ENCODE assay signal across 10 cellular contexts in genomic region chr4:82376109-82376508, GRCh38. TPM values are rescaled to one million over a fixed set of nuclear protein-coding genes. Genes with fewer than 3 reads are reported as not detected.
DNase-seq lines count a peak whose midpoint lies in the region; ATAC-seq and TF ChIP-seq lines count a peak whose summit lies in the region.
"Had no signal": no experiment of that assay in that cellular context is flagged by ENCODE, and none has a peak within 500 bp of the region (broad histone marks: within the 10 kb centered on the region; RNA-seq: fewer than 3 reads in every experiment).

No MANE protein-coding gene starts in this region.

- peaks cover 7% of the 10 kb centered on the region for H3K9me3 Mint-ChIP-seq in T-helper 2 cell treated with Interferon-gamma antibody and Interleukin-4, amounts not matched to agents 5 μg/mL and 100 μg/mL, for 36 hours
- H3K9me3 Mint-ChIP-seq in chondrocyte (ENCODE audit: low read depth): no peaks in the 10 kb centered on the region
- H3K9me3 Mint-ChIP-seq in osteocyte (ENCODE audit: unreplicated experiment): no peaks in the 10 kb centered on the region

- peaks cover 50% of the 10 kb centered on the region for H3K79me2 ChIP-seq in MM.1S (ENCODE audit: low read length)

- H3K9ac ChIP-seq in MM.1S (ENCODE audit: low read length): no peak overlapping the region

- H3K9me2 ChIP-seq in MM.1S (replicated peaks; ENCODE audit: insufficient read depth, low read length): no peaks in the 10 kb centered on the region

- peaks cover 18% of the 10 kb centered on the region for H3K4me1 Mint-ChIP-seq in T-helper 2 cell treated with Interferon-gamma antibody and Interleukin-4, amounts not matched to agents 5 μg/mL and 100 μg/mL, for 36 hours (ENCODE audit: low read depth)
- peaks cover 33% of the 10 kb centered on the region for H3K4me1 Mint-ChIP-seq in chondrocyte (ENCODE audit: low read depth)
- H3K4me1 Mint-ChIP-seq in osteocyte (ENCODE audit: unreplicated experiment): peaks cover 28% of the 10 kb centered on the region

- ATAC-seq in GM18861 (IDR thresholded peaks at IDR 0.05; ENCODE audit: unreplicated experiment): no peak
- no peak for ATAC-seq in GM18868 (IDR thresholded peaks at IDR 0.05; ENCODE audit: unreplicated experiment)
- no peak for ATAC-seq in left lobe of liver
- ATAC-seq: heart left ventricle had no signal

- H4K20me1 ChIP-seq in MM.1S (ENCODE audit: insufficient read depth, low read length): peaks cover 13% of the 10 kb centered on the region

- peaks cover 2% of the 10 kb centered on the region for H3K27me3 Mint-ChIP-seq in T-helper 2 cell treated with Interferon-gamma antibody and Interleukin-4, amounts not matched to agents 5 μg/mL and 100 μg/mL, for 36 hours (ENCODE audit: low read depth)
- no peaks in the 10 kb centered on the region for H3K27me3 Mint-ChIP-seq in chondrocyte (ENCODE audit: low read depth)
- H3K27me3 Mint-ChIP-seq in osteocyte (ENCODE audit: unreplicated experiment): no peaks in the 10 kb centered on the region

- H3K4me3 ChIP-seq in MM.1S (ENCODE audit: low read length): no peak overlapping the region

- peak overlapping the region; percentile 99 for H3K4me3 Mint-ChIP-seq in T-helper 2 cell treated with Interferon-gamma antibody and Interleukin-4, amounts not matched to agents 5 μg/mL and 100 μg/mL, for 36 hours
- H3K4me3 Mint-ChIP-seq in chondrocyte (ENCODE audit: unreplicated experiment): peak overlapping the region; percentile 97
- peak overlapping the region; percentile 92 for H3K4me3 Mint-ChIP-seq in osteocyte (ENCODE audit: unreplicated experiment)

- H2AFZ ChIP-seq in MM.1S (ENCODE audit: low read length): no peak overlapping the region

- H3K36me3 Mint-ChIP-seq in T-helper 2 cell treated with Interferon-gamma antibody and Interleukin-4, amounts not matched to agents 5 μg/mL and 100 μg/mL, for 36 hours (ENCODE audit: low read depth): peaks cover 40% of the 10 kb centered on the region
- H3K36me3 Mint-ChIP-seq in chondrocyte (ENCODE audit: low read depth) (peaks cover 4% of the 10 kb centered on the region), osteocyte (ENCODE audit: unreplicated experiment) (peaks cover 3% of the 10 kb centered on the region)

- H3F3A ChIP-seq in MM.1S (ENCODE audit: insufficient read depth, low read length): peaks cover 22% of the 10 kb centered on the region

- H3K9me3 ChIP-seq in MM.1S (replicated peaks; ENCODE audit: insufficient read depth, low read length): no peaks in the 10 kb centered on the region
- H3K9me3 ChIP-seq: heart left ventricle had no signal

- H3K36me3 ChIP-seq in MM.1S (replicated peaks; ENCODE audit: insufficient read depth, low read length): peaks cover 3% of the 10 kb centered on the region; the same call in 1 of the 2 replicates

- H3K27ac Mint-ChIP-seq in T-helper 2 cell treated with Interferon-gamma antibody and Interleukin-4, amounts not matched to agents 5 μg/mL and 100 μg/mL, for 36 hours: peak overlapping the region; percentile 13
- H3K27ac Mint-ChIP-seq in chondrocyte (ENCODE audit: unreplicated experiment) (no peak overlapping the region), osteocyte (ENCODE audit: unreplicated experiment) (no peak overlapping the region)

- peaks cover 6% of the 10 kb centered on the region; the same call in 1 of the 2 replicates for H3K4me1 ChIP-seq in MM.1S (ENCODE audit: low read length)

- no peak for TF ChIP-seq CTCF in MM.1S (IDR thresholded peaks at IDR 0.05; ENCODE audit: low read length)
- no peak for TF ChIP-seq CTCF in chondrocyte (IDR thresholded peaks at IDR 0.05)
- no peak for TF ChIP-seq CTCF in osteocyte (IDR thresholded peaks at IDR 0.05)

- H3K4me2 ChIP-seq in MM.1S (ENCODE audit: low read depth, low read length): 0 out of 2 replicates have a peak overlapping the region, but pooled peaks have one; percentile 6

- H3K27ac ChIP-seq in MM.1S (ENCODE audit: low read length): no peak overlapping the region

- no peaks in the 10 kb centered on the region for H3K27me3 ChIP-seq in MM.1S (replicated peaks; ENCODE audit: insufficient read depth, low read length)
- H3K27me3 ChIP-seq: heart left ventricle had no signal

- DNase-seq in T-helper 2 cell treated with Interferon-gamma antibody and Interleukin-4, amounts not matched to agents 5 μg/mL and 100 μg/mL, for 36 hours (ENCODE audit: low spot score): no peak
- DNase-seq in T-helper 2 cell (no peak), MM.1S (no peak), chondrocyte (ENCODE audit: low spot score) (no peak), osteocyte (ENCODE audit: extremely low spot score, unreplicated experiment) (no peak), left lobe of liver (ENCODE audit: low spot score) (no peak)
- DNase-seq: activated CD8-positive, alpha-beta memory T cell treated with anti-CD3 and anti-CD28 coated beads, Interleukin-2, amount 50 U/mL, for 4 hours; heart left ventricle had no signal

RNA-seq across cellular contexts. Expression of gene HNRNPD, which starts 2.3 kb away (rescaled TPM):
- total RNA-seq in chondrocyte: 124 to 177 TPM (median 127 TPM) in 3 replicates
- total RNA-seq in osteocyte: 189 and 197 TPM in 2 replicates
- total RNA-seq in left lobe of liver: 42.9 TPM

RNA-seq across cellular contexts. Expression of gene HNRNPDL, which starts 54.2 kb away (rescaled TPM):
- total RNA-seq in chondrocyte: 206 to 325 TPM (median 211 TPM) in 3 replicates
- 263 and 279 TPM in 2 replicates for total RNA-seq in osteocyte
- 52.1 TPM for total RNA-seq in left lobe of liver

RNA-seq across cellular contexts. Expression of gene ENOPH1, which starts 54.3 kb away (rescaled TPM):
- total RNA-seq in chondrocyte (32.2 to 33.6 TPM (median 33.1 TPM) in 3 replicates), osteocyte (36.5 and 36.7 TPM in 2 replicates), left lobe of liver (7.8 TPM)
